In the genomic region with DNA sequence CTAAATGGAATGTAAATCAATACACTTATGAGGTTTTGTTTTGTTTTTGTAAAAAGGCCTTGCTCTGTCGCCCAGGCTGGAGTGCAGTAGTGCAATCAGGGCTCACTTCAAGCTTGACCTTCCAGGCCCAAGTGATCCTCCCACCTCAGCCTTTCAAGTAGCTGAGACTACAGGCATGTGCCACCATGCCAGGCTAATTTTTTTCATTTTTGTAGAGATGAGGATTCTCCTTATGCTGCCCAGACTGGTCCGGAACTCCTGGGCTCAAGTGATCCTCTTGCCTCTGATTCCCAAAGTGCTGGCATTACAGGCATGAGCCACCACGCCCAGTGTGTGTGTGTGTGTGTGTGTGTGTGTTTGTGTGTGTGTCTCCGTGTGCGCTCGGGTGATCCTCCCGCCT, we compare ENCODE assay signal across 19 cellular contexts. TPM values are rescaled to one million over a fixed set of nuclear protein-coding genes. Genes with fewer than 3 reads are reported as not detected.
A peak's percentile ranks its signal among the peaks of the same experiment; 100 is the strongest.
DNase-seq lines count a peak whose midpoint lies in the region; ATAC-seq and TF ChIP-seq lines count a peak whose summit lies in the region.
"Had no signal": no experiment of that assay in that cellular context is flagged by ENCODE, and none has a peak within 500 bp of the region (broad histone marks: within the 10 kb centered on the region; RNA-seq: fewer than 3 reads in every experiment).

No MANE protein-coding gene starts in this region.

- no peak overlapping the region for H3K27ac Mint-ChIP-seq in CD8-positive, alpha-beta T cell
- H3K27ac Mint-ChIP-seq in Caco-2 (ENCODE audit: unreplicated experiment) (no peak overlapping the region), brain (no peak overlapping the region), neural crest cell (ENCODE audit: unreplicated experiment) (no peak overlapping the region)

- H3K4me1 ChIP-seq in CD8-positive, alpha-beta T cell (ENCODE audit: insufficient read depth, low read length), result peaks cover 19% of the 10 kb centered on the region
- H3K4me1 ChIP-seq in Caco-2, result peaks cover 6% of the 10 kb centered on the region; the same call in 1 of the 2 replicates

- H3K4me1 Mint-ChIP-seq in CD8-positive, alpha-beta T cell (ENCODE audit: low read depth), result peaks cover 24% of the 10 kb centered on the region
- H3K4me1 Mint-ChIP-seq in Caco-2 (ENCODE audit: low read depth, unreplicated experiment) (peaks cover 7% of the 10 kb centered on the region), brain (peaks cover 27% of the 10 kb centered on the region), neural crest cell (peaks cover 25% of the 10 kb centered on the region)

- H3K4me3 Mint-ChIP-seq in CD8-positive, alpha-beta T cell, result peak overlapping the region; percentile 26
- H3K4me3 Mint-ChIP-seq in Caco-2 (ENCODE audit: unreplicated experiment), result peak overlapping the region; percentile 27
- H3K4me3 Mint-ChIP-seq in brain, result peak overlapping the region in 3 of 5 experiments; percentile 71 to 73 (median 73)
- peak overlapping the region; percentile 38 for H3K4me3 Mint-ChIP-seq in neural crest cell

- ATAC-seq in CD8-positive, alpha-beta T cell, result no peak
- ATAC-seq in HG03139 (IDR thresholded peaks at IDR 0.05; ENCODE audit: unreplicated experiment), result no peak
- no peak for ATAC-seq in GM21786 (IDR thresholded peaks at IDR 0.05; ENCODE audit: unreplicated experiment)

- intact Hi-C loops in CD8-positive, alpha-beta T cell (cut with DNase I, micrococcal nuclease), result loop anchor here (2.0 to 10.0 kb wide), 7 partner anchors 75 to 899 kb away; a partner anchor contains a TSS
- intact Hi-C loops in Caco-2 (cut with micrococcal nuclease; ENCODE audit: unreplicated experiment), result no loop called here

- POLR2A ChIA-PET in CD8-positive, alpha-beta T cell (lab: Charles Lee), result interaction anchor here (1.2 to 2.4 kb wide), 2 partner anchors 13 to 223 kb away, joined by 6 to 20 read pairs; a partner anchor contains a TSS
- POLR2A ChIA-PET in Caco-2 (lab: Charles Lee), result no interaction called here

- no peak overlapping the region for H3K4me3 ChIP-seq in CD8-positive, alpha-beta T cell (ENCODE audit: low read depth, low read length)
- H3K4me3 ChIP-seq in Caco-2 (ENCODE audit: low read depth, low read length), result no peak overlapping the region

- peaks cover 9% of the 10 kb centered on the region for H3K36me3 Mint-ChIP-seq in CD8-positive, alpha-beta T cell
- H3K36me3 Mint-ChIP-seq in Caco-2 (ENCODE audit: insufficient read depth, unreplicated experiment), result peaks cover 11% of the 10 kb centered on the region
- H3K36me3 Mint-ChIP-seq in brain, result peaks cover 20% of the 10 kb centered on the region
- H3K36me3 Mint-ChIP-seq in neural crest cell (ENCODE audit: low read depth), result peaks cover 2% of the 10 kb centered on the region

- H3K27me3 ChIP-seq in CD8-positive, alpha-beta T cell (ENCODE audit: insufficient read depth, low read length), result no peaks in the 10 kb centered on the region
- no peaks in the 10 kb centered on the region for H3K27me3 ChIP-seq in Caco-2 (replicated peaks; ENCODE audit: control insufficient read depth, insufficient read depth, low read length)

- no peaks in the 10 kb centered on the region for H3K27me3 Mint-ChIP-seq in CD8-positive, alpha-beta T cell (ENCODE audit: low read depth)
- H3K27me3 Mint-ChIP-seq in Caco-2 (ENCODE audit: insufficient read depth, unreplicated experiment) (no peaks in the 10 kb centered on the region), brain (peaks cover 7% of the 10 kb centered on the region), neural crest cell (ENCODE audit: low read depth) (no peaks in the 10 kb centered on the region)

- no TSS peak for BruUV-seq in Caco-2 (replicated peaks; lab: Mats Ljungman, UMichigan)

- in situ Hi-C loops in G401 (cut with HindIII; ENCODE audit: low sequenced_read_pairs), result no loop called here

- CTCF ChIA-PET in CD8-positive, alpha-beta T cell (lab: Charles Lee), result no interaction called here
- CTCF ChIA-PET in Caco-2 (lab: Charles Lee), result no interaction called here

- H3K27ac ChIP-seq in CD8-positive, alpha-beta T cell (ENCODE audit: low read depth, low read length), result no peak overlapping the region

- no peaks in the 10 kb centered on the region for H3K9me3 ChIP-seq in CD8-positive, alpha-beta T cell (ENCODE audit: low read length)
- no peaks in the 10 kb centered on the region for H3K9me3 ChIP-seq in Caco-2

- no peak for TF ChIP-seq CTCF in CD8-positive, alpha-beta T cell (IDR thresholded peaks at IDR 0.05)
- no peak for TF ChIP-seq CTCF in Caco-2 (IDR thresholded peaks at IDR 0.05; ENCODE audit: insufficient read depth in 1 of 2, low read depth in 1 of 2, low read length in 1 of 2, severe bottlenecking in 1 of 2, unreplicated experiment in 1 of 2)
- no peak for TF ChIP-seq CTCF in brain (conservative IDR thresholded peaks at IDR 0.05)
- no peak for TF ChIP-seq CTCF in neural crest cell (conservative IDR thresholded peaks at IDR 0.05)

- DNase-seq in CD8-positive, alpha-beta T cell, result no peak
- no peak for DNase-seq in Caco-2
- no peak for DNase-seq in neural crest cell (ENCODE audit: low read depth, low spot score)
- DNase-seq in G401 (ENCODE audit: low spot score), result no peak
- DNase-seq: ACHN, C1 segment of cervical spinal cord, DND-41, GDM1, GM23248, HCEC 1CT, KG1, MV-4-11, NCI-H1694 treated with DMSO at 0.1 percent for 48 hours, NCI-H510A, NCI-H774, Right ventricle myocardium superior had no signal

- no peaks in the 10 kb centered on the region for H3K9me3 Mint-ChIP-seq in CD8-positive, alpha-beta T cell
- H3K9me3 Mint-ChIP-seq in Caco-2 (ENCODE audit: unreplicated experiment) (no peaks in the 10 kb centered on the region), brain (peaks cover 0 to 11% (median 5%) of the 10 kb centered on the region in 5 experiments), neural crest cell (no peaks in the 10 kb centered on the region)

- no peaks in the 10 kb centered on the region for H3K36me3 ChIP-seq in CD8-positive, alpha-beta T cell (ENCODE audit: insufficient read depth, low read length)
- H3K36me3 ChIP-seq in Caco-2 (ENCODE audit: control insufficient read depth, insufficient read depth, low read length), result no peaks in the 10 kb centered on the region

RNA-seq across cellular contexts. Expression of a gene that starts 1.3 kb away (rescaled TPM):
- 10 to 100 TPM; 10.7 to 11.2 TPM for total RNA-seq in CD8-positive, alpha-beta T cell
- total RNA-seq in Caco-2 (2022), result 24.1 and 26.2 TPM in 2 replicates
- 18.8 TPM for polyA plus RNA-seq in brain (ENCODE audit: insufficient read depth, low read depth, low replicate concordance)
- 19.4 and 20.8 TPM in 2 replicates for total RNA-seq in neural crest cell
- 23.6 and 25.7 TPM in 2 replicates for total RNA-seq in G401 (2014; rRNA removed; shearing (Covaris generic))

RNA-seq across cellular contexts. Expression of a gene that starts 5.0 kb away (rescaled TPM):
- under 1 TPM; 0.65 to 0.83 TPM for total RNA-seq in CD8-positive, alpha-beta T cell
- total RNA-seq in Caco-2 (2022) (93.7 and 96.9 TPM in 2 replicates), neural crest cell (84.3 and 88.4 TPM in 2 replicates)
- polyA plus RNA-seq in brain (ENCODE audit: insufficient read depth, low read depth, low replicate concordance), result 14.7 TPM
- 50.8 and 138 TPM in 2 replicates for total RNA-seq in G401 (2014; rRNA removed; shearing (Covaris generic))

RNA-seq across cellular contexts. Expression of a gene that starts 30.3 kb away (rescaled TPM):
- 10 to 100 TPM in 1 of 2 experiments, 1 to 10 TPM in 1; 10.0 to 12.9 TPM for total RNA-seq in CD8-positive, alpha-beta T cell
- total RNA-seq in Caco-2 (2022) (11.5 and 17.5 TPM in 2 replicates), neural crest cell (15.5 and 16.3 TPM in 2 replicates)
- polyA plus RNA-seq in brain (ENCODE audit: insufficient read depth, low read depth, low replicate concordance), result 7.6 TPM
- total RNA-seq in G401 (2014; rRNA removed; shearing (Covaris generic)), result 11.6 and 15.7 TPM in 2 replicates

Comparison
In these comparisons a context has a peak if more than half of its experiments do, and no peak if none do; other contexts are left out.
1. RNA of a gene that starts 5.0 kb away (total RNA-seq): 50.8 to 138 TPM in G401, 93.7 to 96.9 TPM in Caco-2 and 84.3 to 88.4 TPM in neural crest cell; 0.65 to 0.83 TPM in CD8-positive, alpha-beta T cell; every median in the first group is over 10 times any median in the second.
2. Peak in every context shown above with its lines, with median percentiles within 50 percentile points of each other: H3K4me3 Mint-ChIP-seq.